16 cellular contexts compared by ENCODE assay signal in the genomic region with DNA sequence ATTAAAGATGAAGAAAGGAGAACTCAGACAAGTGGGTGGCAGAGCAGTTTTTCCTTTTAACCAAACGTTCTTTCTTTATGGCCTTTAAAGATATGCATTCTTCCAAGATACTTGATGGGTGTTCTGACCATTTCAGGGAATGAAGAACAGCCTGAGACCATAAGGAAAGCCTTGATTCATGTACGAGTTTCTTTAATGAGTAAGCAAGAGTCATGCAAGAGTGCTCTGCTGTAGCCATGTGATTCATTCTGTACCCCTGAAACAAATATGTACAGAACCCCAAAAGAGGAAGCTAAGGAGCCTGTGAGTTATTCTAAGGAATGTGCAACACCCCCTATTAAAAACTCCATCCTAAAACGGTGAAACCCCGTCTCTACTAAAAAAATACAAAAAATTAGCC.
DNase-seq lines count a peak whose midpoint lies in the region; ATAC-seq lines count a peak whose summit lies in the region.
"Had no signal": no experiment of that assay in that cellular context is flagged by ENCODE, and none has a peak within 500 bp of the region (broad histone marks: within the 10 kb centered on the region; RNA-seq: fewer than 3 reads in every experiment).

No MANE protein-coding gene starts in this region.

- DNase-seq in GM04503 (ENCODE audit: low read depth) (peak; percentile 62), HCEC 1CT (peak; percentile 100), RPMI7951 (ENCODE audit: low read depth) (peak; percentile 67), iris pigment epithelial cell (ENCODE audit: low read depth) (peak; percentile 70), HT-29 (ENCODE audit: low spot score) (no peak), NCI-H82 treated with DMSO at 0.1 percent for 48 hours (lab: John Stamatoyannopoulos, UW; ENCODE audit: unreplicated experiment) (no peak), SW480 (ENCODE audit: low spot score) (no peak)
- DNase-seq: activated CD4-positive, alpha-beta T cell treated with anti-CD3 and anti-CD28 coated beads, Interleukin-2, amount 50 U/mL, for 48 hours; activated naive CD4-positive, alpha-beta T cell; CD8-positive, alpha-beta memory T cell; GOT3; NCI-H524; retina; SW 1271; upper lobe of left lung had no signal

- no peak for ATAC-seq in GM18517 (IDR thresholded peaks at IDR 0.05; ENCODE audit: unreplicated experiment)

Comparison
In these comparisons a context has a peak if more than half of its experiments do, and no peak if none do; other contexts are left out.
1. DNase-seq: peak in GM04503 (single experiment), HCEC 1CT (single experiment), RPMI7951 (single experiment) and iris pigment epithelial cell (single experiment); none in HT-29 (single experiment), NCI-H82 treated with DMSO at 0.1 percent for 48 hours (single experiment) and SW480 (single experiment).